Comparison of ENCODE assay signal across 1 cellular context in genomic region chr17:58308985-58309917, GRCh38.
TF ChIP-seq lines count a peak whose summit lies in the region.

No MANE protein-coding gene starts in this region.

TF ChIP-seq in HEK293, 187 proteins besides CTCF, POLR2A, EP300 and RAD21 (continued from another document):
- TF ChIP-seq EGR2 (tag by site-specific recombination; IDR thresholded peaks at IDR 0.05; ENCODE audit: low read depth) (peak; percentile 90), GLI4 (tag by site-specific recombination; IDR thresholded peaks at IDR 0.05) (no peak), ZNF433 (tag by site-specific recombination; IDR thresholded peaks at IDR 0.05; ENCODE audit: low read depth) (no peak), ZFHX2 (tag by site-specific recombination; conservative IDR thresholded peaks at IDR 0.05) (peak; percentile 74), ZNF394 (tag by site-specific recombination; IDR thresholded peaks at IDR 0.05; ENCODE audit: borderline replicate concordance) (no peak), TCF7L2 (IDR thresholded peaks at IDR 0.05; ENCODE audit: borderline replicate concordance, low read depth, low read length) (no peak), ZIC2 (tag by site-specific recombination; IDR thresholded peaks at IDR 0.05) (peak; percentile 47), ZNF544 (tag by site-specific recombination; IDR thresholded peaks at IDR 0.05) (no peak), ZBTB1 (tag by site-specific recombination; IDR thresholded peaks at IDR 0.05) (no peak), ZFP37 (tag by site-specific recombination; IDR thresholded peaks at IDR 0.05) (no peak), ZNF184 (tag by site-specific recombination; IDR thresholded peaks at IDR 0.05) (no peak)
